13 cellular contexts compared by ENCODE assay signal in the genomic region with DNA sequence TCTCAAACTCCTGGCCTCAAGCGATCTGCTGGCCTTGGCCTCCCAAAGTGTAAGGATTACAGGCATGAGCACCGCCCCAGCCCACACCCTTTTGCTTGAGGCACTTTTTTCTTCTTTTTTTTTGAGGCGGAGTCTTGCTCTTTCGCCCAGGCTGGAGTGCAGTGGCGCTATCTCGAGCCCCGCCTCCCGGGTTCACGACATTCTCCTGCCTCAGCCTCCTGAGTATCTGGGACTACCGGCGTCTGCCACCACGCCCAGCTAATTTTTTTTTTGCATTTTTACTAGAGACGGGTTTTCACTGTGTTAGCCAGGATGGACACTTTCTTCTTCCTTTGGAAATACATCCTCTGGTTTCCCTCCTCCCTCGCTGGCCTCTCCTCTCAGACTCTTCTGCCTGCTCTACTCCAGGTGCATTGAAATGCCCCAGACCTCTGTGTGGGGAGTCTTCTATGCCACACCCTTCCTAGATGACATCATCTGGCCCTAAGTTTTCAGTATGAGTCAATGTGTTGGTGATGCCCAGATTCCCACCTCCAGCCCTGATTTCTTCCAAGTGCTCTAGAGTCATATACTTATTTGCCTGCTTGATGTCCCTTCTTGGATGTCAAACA. TPM values are rescaled to one million over a fixed set of nuclear protein-coding genes. Genes with fewer than 3 reads are reported as not detected.
A peak's percentile ranks its signal among the peaks of the same experiment; 100 is the strongest.
DNase-seq lines count a peak whose midpoint lies in the region; ATAC-seq and TF ChIP-seq lines count a peak whose summit lies in the region.
"Had no signal": no experiment of that assay in that cellular context is flagged by ENCODE, and none has a peak within 500 bp of the region (broad histone marks: within the 10 kb centered on the region; RNA-seq: fewer than 3 reads in every experiment).

No MANE protein-coding gene starts in this region.

- H2AFZ ChIP-seq in SK-N-SH (ENCODE audit: low read depth), result no peak overlapping the region

- no peak overlapping the region for H3K4me3 ChIP-seq in RWPE2 (ENCODE audit: severe bottlenecking)
- no peak overlapping the region for H3K4me3 ChIP-seq in SK-N-SH (ENCODE audit: low read depth in 2 of 2, low read length in 1 of 2)

- no peak overlapping the region for H3K4me2 ChIP-seq in SK-N-SH

- H3K27ac Mint-ChIP-seq in activated CD8-positive, alpha-beta memory T cell treated with anti-CD3 and anti-CD28 coated beads, Interleukin-2, amount 10 ng/mL, durations not matched to agents 7 days and 5 days, result peak overlapping the region; percentile 20
- peak overlapping the region; percentile 84 for H3K27ac Mint-ChIP-seq in stimulated activated effector memory CD8-positive, alpha-beta T cell treated with anti-CD3 and anti-CD28 coated beads, Interleukin-12 subunit alpha, Interleukin-12 subunit beta, amount 100 ng/mL, for 72 hours
- H3K27ac Mint-ChIP-seq: memory B cell had no signal

- no peaks in the 10 kb centered on the region for H3K9me3 ChIP-seq in RWPE2 (ENCODE audit: severe bottlenecking)
- peaks cover 5% of the 10 kb centered on the region; the same call in 1 of the 2 replicates for H3K9me3 ChIP-seq in SK-N-SH

- H3K27ac ChIP-seq in RWPE2 (ENCODE audit: poor library complexity, severe bottlenecking) (peak overlapping the region; percentile 47), epithelial cell of prostate (peak overlapping the region; percentile 77), SK-N-SH (ENCODE audit: low read depth in 2 of 2, low read length in 1 of 2) (no peak overlapping the region)

- TF ChIP-seq CTCF in RWPE2 (IDR thresholded peaks at IDR 0.05; ENCODE audit: poor library complexity, severe bottlenecking) (no peak), SK-N-SH (IDR thresholded peaks at IDR 0.05) (no peak)

- H3K36me3 ChIP-seq in RWPE2 (ENCODE audit: low read depth), result peaks cover 7% of the 10 kb centered on the region
- H3K36me3 ChIP-seq in SK-N-SH (replicated peaks in 1 of 2; ENCODE audit: control insufficient read depth in 1 of 2, insufficient read depth in 2 of 2, low read length in 1 of 2), result peaks cover 2 to 6% of the 10 kb centered on the region in 2 experiments

- no peak overlapping the region for H3K4me3 Mint-ChIP-seq in activated CD8-positive, alpha-beta memory T cell treated with anti-CD3 and anti-CD28 coated beads, Interleukin-2, amount 10 ng/mL, durations not matched to agents 7 days and 5 days
- H3K4me3 Mint-ChIP-seq in stimulated activated effector memory CD8-positive, alpha-beta T cell treated with anti-CD3 and anti-CD28 coated beads, Interleukin-12 subunit alpha, Interleukin-12 subunit beta, amount 100 ng/mL, for 72 hours, result no peak overlapping the region
- H3K4me3 Mint-ChIP-seq: memory B cell had no signal

- H3K9ac ChIP-seq in SK-N-SH, result no peak overlapping the region

- TF ChIP-seq RAD21 in SK-N-SH (IDR thresholded peaks at IDR 0.05; ENCODE audit: low read length), result no peak

- POLR2A ChIA-PET in SK-N-SH (lab: Yijun Ruan, JAX), result no interaction called here

- H3K27me3 ChIP-seq in RWPE2 (ENCODE audit: insufficient read depth, poor library complexity, severe bottlenecking), result no peaks in the 10 kb centered on the region
- no peaks in the 10 kb centered on the region for H3K27me3 ChIP-seq in SK-N-SH (ENCODE audit: insufficient read depth)

- peaks cover 55% of the 10 kb centered on the region for H3K4me1 Mint-ChIP-seq in activated CD8-positive, alpha-beta memory T cell treated with anti-CD3 and anti-CD28 coated beads, Interleukin-2, amount 10 ng/mL, durations not matched to agents 7 days and 5 days
- H3K4me1 Mint-ChIP-seq in stimulated activated effector memory CD8-positive, alpha-beta T cell treated with anti-CD3 and anti-CD28 coated beads, Interleukin-12 subunit alpha, Interleukin-12 subunit beta, amount 100 ng/mL, for 72 hours, result peaks cover 39% of the 10 kb centered on the region

- TF ChIP-seq EP300 in SK-N-SH (IDR thresholded peaks at IDR 0.05; ENCODE audit: borderline replicate concordance in 1 of 2, low read depth in 1 of 2, low read length in 1 of 2), result no peak

- H3K9me3 Mint-ChIP-seq in activated CD8-positive, alpha-beta memory T cell treated with anti-CD3 and anti-CD28 coated beads, Interleukin-2, amount 10 ng/mL, durations not matched to agents 7 days and 5 days (ENCODE audit: low read depth), result peaks cover 6% of the 10 kb centered on the region
- peaks cover 6% of the 10 kb centered on the region for H3K9me3 Mint-ChIP-seq in stimulated activated effector memory CD8-positive, alpha-beta T cell treated with anti-CD3 and anti-CD28 coated beads, Interleukin-12 subunit alpha, Interleukin-12 subunit beta, amount 100 ng/mL, for 72 hours

- no peaks in the 10 kb centered on the region for H4K20me1 ChIP-seq in SK-N-SH (ENCODE audit: insufficient read depth)

- in situ Hi-C loops in G401 (cut with HindIII; ENCODE audit: low sequenced_read_pairs), result no loop called here

- H3K27me3 Mint-ChIP-seq in activated CD8-positive, alpha-beta memory T cell treated with anti-CD3 and anti-CD28 coated beads, Interleukin-2, amount 10 ng/mL, durations not matched to agents 7 days and 5 days, result no peaks in the 10 kb centered on the region
- H3K27me3 Mint-ChIP-seq: memory B cell had no signal

- no peak for DNase-seq in activated CD8-positive, alpha-beta memory T cell treated with anti-CD3 and anti-CD28 coated beads, Interleukin-2, amount 10 ng/mL, durations not matched to agents 7 days and 5 days
- DNase-seq in activated CD8-positive, alpha-beta memory T cell treated with anti-CD3 and anti-CD28 coated beads for 24 hours, result no peak
- DNase-seq in RWPE2 (ENCODE audit: low spot score) (peak; percentile 77), epithelial cell of prostate (ENCODE audit: low read depth, low spot score) (peak; percentile 75), amygdala (lab: John Stamatoyannopoulos, UW) (no peak), SK-N-SH (no peak), G401 (ENCODE audit: low spot score) (no peak)
- DNase-seq in stimulated activated effector memory CD8-positive, alpha-beta T cell treated with anti-CD3 and anti-CD28 coated beads, Interleukin-12 subunit alpha, Interleukin-12 subunit beta, amount 100 ng/mL, for 72 hours (ENCODE audit: low spot score in 2 of 2), result no peak
- DNase-seq: activated CD4-positive, alpha-beta T cell treated with anti-CD3 and anti-CD28 coated beads, Interleukin-2, amount 50 U/mL, for 48 hours; caudate nucleus; NCI-H2081 treated with DMSO at 0.1 percent for 48 hours; right cardiac atrium had no signal

- H3K79me2 ChIP-seq in SK-N-SH (ENCODE audit: insufficient read depth), result no peaks in the 10 kb centered on the region; the same call in 1 of the 2 replicates

- peak; percentile 24 for ATAC-seq in activated CD8-positive, alpha-beta memory T cell treated with anti-CD3 and anti-CD28 coated beads, Interleukin-2, amount 10 ng/mL, durations not matched to agents 7 days and 5 days
- ATAC-seq in RWPE2 (ENCODE audit: low read depth), result peak; percentile 96
- ATAC-seq in stimulated activated effector memory CD8-positive, alpha-beta T cell treated with anti-CD3 and anti-CD28 coated beads, Interleukin-12 subunit alpha, Interleukin-12 subunit beta, amount 100 ng/mL, for 72 hours, result no peak

- H3K4me1 ChIP-seq in RWPE2 (ENCODE audit: insufficient read depth, poor library complexity, severe bottlenecking) (peaks cover 22% of the 10 kb centered on the region), SK-N-SH (ENCODE audit: control insufficient read depth in 1 of 2, insufficient read depth in 2 of 2, low read depth in 1 of 2, low read length in 1 of 2) (no peaks in the 10 kb centered on the region)

- CTCF ChIA-PET in activated CD8-positive, alpha-beta memory T cell treated with anti-CD3 and anti-CD28 coated beads, Interleukin-2, amount 10 ng/mL, durations not matched to agents 7 days and 5 days (lab: Charles Lee), result interaction anchor here (0.6 kb wide), 1 partner anchor 16 kb away, joined by 5 read pairs; no protein-coding TSS in a partner anchor
- CTCF ChIA-PET in SK-N-SH (lab: Yijun Ruan, JAX), result interaction anchor here (1.2 kb wide), 1 partner anchor 20 kb away, joined by 4 read pairs; no protein-coding TSS in a partner anchor

- WGBS in SK-N-SH (ENCODE audit: low lambda C conversion rate), result 85% methylated on average over 14 of the region's 14 CpGs

- H3F3A ChIP-seq in SK-N-SH (replicated peaks; ENCODE audit: insufficient read depth), result peaks cover 3% of the 10 kb centered on the region

- no peaks in the 10 kb centered on the region for H3K9me2 ChIP-seq in SK-N-SH

- peaks cover 42% of the 10 kb centered on the region for H3K36me3 Mint-ChIP-seq in activated CD8-positive, alpha-beta memory T cell treated with anti-CD3 and anti-CD28 coated beads, Interleukin-2, amount 10 ng/mL, durations not matched to agents 7 days and 5 days
- peaks cover 76% of the 10 kb centered on the region for H3K36me3 Mint-ChIP-seq in stimulated activated effector memory CD8-positive, alpha-beta T cell treated with anti-CD3 and anti-CD28 coated beads, Interleukin-12 subunit alpha, Interleukin-12 subunit beta, amount 100 ng/mL, for 72 hours

TF ChIP-seq in SK-N-SH, 30 proteins besides CTCF, POLR2A, EP300 and RAD21:
- TF ChIP-seq RXRA (IDR thresholded peaks at IDR 0.05; ENCODE audit: borderline replicate concordance, low read depth) (no peak), TEAD4 (IDR thresholded peaks at IDR 0.05; ENCODE audit: borderline replicate concordance, insufficient read depth) (no peak), POLR2AphosphoS5 (IDR thresholded peaks at IDR 0.05; ENCODE audit: low read depth, low read length) (no peak), ELF1 (IDR thresholded peaks at IDR 0.05) (no peak), SIN3A (IDR thresholded peaks at IDR 0.05; ENCODE audit: borderline replicate concordance, low read depth, low read length) (no peak), NRF1 (IDR thresholded peaks at IDR 0.05; ENCODE audit: low read depth, low read length) (no peak), TCF12 (IDR thresholded peaks at IDR 0.05) (no peak), FOSL2 (IDR thresholded peaks at IDR 0.05; ENCODE audit: borderline replicate concordance, low read depth) (no peak)

RNA-seq across cellular contexts. Expression of a gene that starts 20.7 kb away (rescaled TPM):
- total RNA-seq in activated CD8-positive, alpha-beta memory T cell treated with anti-CD3 and anti-CD28 coated beads, Interleukin-2, amount 10 ng/mL, durations not matched to agents 7 days and 5 days, result 1,000 to 10,000 TPM; 3,114 to 3,198 TPM
- polyA plus RNA-seq in SK-N-SH (2012; rRNA removed), result 1,919 and 2,653 TPM in 2 replicates
- polyA plus RNA-seq in SK-N-SH (2012; cell fraction: cytosol; rRNA removed), result 3,224 and 4,461 TPM in 2 replicates
- 453 and 593 TPM in 2 replicates for polyA plus RNA-seq in SK-N-SH (2012; cell fraction: nucleus; rRNA removed)
- total RNA-seq in G401 (2014; rRNA removed; shearing (Covaris generic)), result 1,171 and 1,350 TPM in 2 replicates

RNA-seq across cellular contexts. Expression of a gene that starts 56.5 kb away (rescaled TPM):
- total RNA-seq in activated CD8-positive, alpha-beta memory T cell treated with anti-CD3 and anti-CD28 coated beads, Interleukin-2, amount 10 ng/mL, durations not matched to agents 7 days and 5 days, result 10 to 100 TPM; 23.5 to 28.4 TPM
- polyA plus RNA-seq in SK-N-SH (2012; rRNA removed), result 9.6 and 13.9 TPM in 2 replicates
- 11.8 and 13.8 TPM in 2 replicates for polyA plus RNA-seq in SK-N-SH (2012; cell fraction: cytosol; rRNA removed)
- 7.0 and 14.1 TPM in 2 replicates for polyA plus RNA-seq in SK-N-SH (2012; cell fraction: nucleus; rRNA removed)
- 3.8 and 5.8 TPM in 2 replicates for total RNA-seq in G401 (2014; rRNA removed; shearing (Covaris generic))

Comparison
In these comparisons a context has a peak if more than half of its experiments do, and no peak if none do; other contexts are left out.
1. DNase-seq: peak in RWPE2 (single experiment) and epithelial cell of prostate (single experiment); none in activated CD8-positive, alpha-beta memory T cell treated with anti-CD3 and anti-CD28 coated beads, Interleukin-2, amount 10 ng/mL, durations not matched to agents 7 days and 5 days (single experiment), activated CD8-positive, alpha-beta memory T cell treated with anti-CD3 and anti-CD28 coated beads for 24 hours (single experiment), stimulated activated effector memory CD8-positive, alpha-beta T cell treated with anti-CD3 and anti-CD28 coated beads, Interleukin-12 subunit alpha, Interleukin-12 subunit beta, amount 100 ng/mL, for 72 hours (0 of 2), amygdala (0 of 56), SK-N-SH (single experiment) and G401 (single experiment).
2. H3K27ac ChIP-seq: peak in RWPE2 (single experiment) and epithelial cell of prostate (single experiment); none in SK-N-SH (0 of 2).